ENCODE assay signal across 8 cellular contexts in genomic region chr11:67640021-67640757, GRCh38. TPM values are rescaled to one million over a fixed set of nuclear protein-coding genes. Genes with fewer than 3 reads are reported as not detected.
DNase-seq lines count a peak whose midpoint lies in the region; ATAC-seq and TF ChIP-seq lines count a peak whose summit lies in the region.

No MANE protein-coding gene starts in this region.

- no peaks in the 10 kb centered on the region for H3K4me1 ChIP-seq in thyroid gland

- no peaks in the 10 kb centered on the region for H3K27me3 ChIP-seq in thyroid gland

- no peaks in the 10 kb centered on the region for H3K9me3 ChIP-seq in thyroid gland

- no peaks in the 10 kb centered on the region for H3K36me3 ChIP-seq in thyroid gland

- no peak for TF ChIP-seq POLR2A in thyroid gland (IDR thresholded peaks at IDR 0.05)

- peaks cover 0 to 3% (median 0%) of the 10 kb centered on the region in 7 donors for H3K9me3 Mint-ChIP-seq in naive B cell

- H3K36me3 Mint-ChIP-seq in naive B cell = no peaks in the 10 kb centered on the region

- DNase-seq in SIG-M5 treated with dmso at 0.1 percent for 504 hours (lab: John Stamatoyannopoulos, UW; ENCODE audit: unreplicated experiment) (peak; percentile 68), SIG-M5 (lab: John Stamatoyannopoulos, UW) (no peak), NCI-H226 (peak; percentile 21), epidermal melanocyte (ENCODE audit: insufficient read length, low spot score) (peak; percentile 54), naive B cell (peak; percentile 55), thyroid gland (peak; percentile 73)
- peak; percentile 37 for DNase-seq in activated CD8-positive, alpha-beta memory T cell treated with anti-CD3 and anti-CD28 coated beads, Interleukin-2, amount 50 U/mL, for 24 hours (ENCODE audit: extremely low read depth)

- peaks cover 0 to 3% (median 0%) of the 10 kb centered on the region in 3 donors for H3K27me3 Mint-ChIP-seq in naive B cell

- peaks cover 13 to 32% (median 21%) of the 10 kb centered on the region in 3 donors for H3K4me1 Mint-ChIP-seq in naive B cell

- no peak overlapping the region for H3K27ac ChIP-seq in thyroid gland

- H3K27ac Mint-ChIP-seq in naive B cell = peak overlapping the region in 1 of 6 donors; percentile 61

- ATAC-seq in naive B cell (ENCODE audit: low read depth in 2 of 2) = peak; percentile 88 to 95
- no peak for ATAC-seq in GM19467 (IDR thresholded peaks at IDR 0.05; ENCODE audit: unreplicated experiment)

- H3K4me3 ChIP-seq in thyroid gland (replicated peaks in 1 of 3) = no peak overlapping the region

- WGBS in thyroid gland, 2 donors = 38 to 47% methylated on average over 15 to 19 of the region's 23 CpGs

- no peak overlapping the region for H3K4me3 Mint-ChIP-seq in naive B cell

- peak; percentile 22 to 69 (median 60) for TF ChIP-seq CTCF in thyroid gland (IDR thresholded peaks at IDR 0.05)

- intact Hi-C loops in thyroid gland (cut with DNase I) = no loop called here

RNA-seq across cellular contexts. Expression of gene TBX10, which starts 0.6 kb away (rescaled TPM):
- not detected for polyA plus RNA-seq in naive B cell (ENCODE audit: low read depth in 6 of 6)
- not detected for total RNA-seq in thyroid gland

RNA-seq across cellular contexts. Expression of gene ACY3, which starts 10.3 kb away (rescaled TPM):
- polyA plus RNA-seq in naive B cell (ENCODE audit: low read depth in 6 of 6) = 1 to 10 TPM in 5 of 6 donors, under 1 TPM in 1; 0.80 to 6.6 (median 2.5) TPM
- total RNA-seq in thyroid gland = not detected

RNA-seq across cellular contexts. Expression of gene NUDT8, which starts 10.5 kb away (rescaled TPM):
- polyA plus RNA-seq in naive B cell (ENCODE audit: low read depth in 6 of 6) = 10 to 100 TPM in 3 of 6 donors, 1 to 10 TPM in 3; 2.9 to 15.3 (median 10.0) TPM
- total RNA-seq in thyroid gland = 10 to 100 TPM; 16.7 to 67.7 (median 51.1) TPM

RNA-seq across cellular contexts. Expression of gene NDUFV1, which starts 33.5 kb away (rescaled TPM):
- 100 to 1,000 TPM; 110 to 165 (median 124) TPM for polyA plus RNA-seq in naive B cell (ENCODE audit: low read depth in 6 of 6)
- total RNA-seq in thyroid gland = 100 to 1,000 TPM; 323 to 401 (median 356) TPM

RNA-seq across cellular contexts. Expression of gene ALDH3B2, which starts 34.2 kb away (rescaled TPM):
- 1 to 10 TPM in 2 of 6 donors, under 1 TPM in 1, not detected in 3; 0.30 to 2.4 (median 1.1) TPM for polyA plus RNA-seq in naive B cell (ENCODE audit: low read depth in 6 of 6)
- total RNA-seq in thyroid gland = 1 to 10 TPM in 1 of 4 donors, not detected in 3; 1.3 TPM
